ENCODE assay signal across 21 cellular contexts in genomic region chr3:37050242-37050641, GRCh38. TPM values are rescaled to one million over a fixed set of nuclear protein-coding genes. Genes with fewer than 3 reads are reported as not detected.
A peak's percentile ranks its signal among the peaks of the same experiment; 100 is the strongest.
DNase-seq lines count a peak whose midpoint lies in the region; ATAC-seq, FAIRE-seq and TF ChIP-seq lines count a peak whose summit lies in the region.
"Had no signal": no experiment of that assay in that cellular context is flagged by ENCODE, and none has a peak within 500 bp of the region (broad histone marks: within the 10 kb centered on the region; RNA-seq: fewer than 3 reads in every experiment).

No MANE protein-coding gene starts in this region.

- DNase-seq in stimulated activated naive CD8-positive, alpha-beta T cell treated with anti-CD3 and anti-CD28 coated beads, Interleukin-15, amount 100 ng/mL, for 72 hours = no peak
- DNase-seq in stimulated activated naive CD8-positive, alpha-beta T cell treated with anti-CD3 and anti-CD28 coated beads, Interleukin-15, Interleukin-2, amounts not matched to agents 100 U/mL and 50 U/mL, for 24 hours = no peak
- DNase-seq in dorsolateral prefrontal cortex (peak in 3 of 10 donors; percentile 19 to 59 (median 33)), lung microvascular endothelial cell (ENCODE audit: low read depth in 2 of 2) (peak; percentile 15 to 62), HTR-8/SVneo (ENCODE audit: insufficient read length, low spot score) (no peak), WTC11 (ENCODE audit: low spot score) (no peak), SK-N-DZ (ENCODE audit: low spot score) (no peak)
- DNase-seq: activated CD8-positive, alpha-beta memory T cell treated with anti-CD3 and anti-CD28 coated beads for 24 hours; COR-L47; effector memory CD8-positive, alpha-beta T cell; GOT3; midbrain; NCI-H446 treated with DMSO at 0.1 percent for 48 hours; stomach had no signal

- no peak for TF ChIP-seq CTCF in dorsolateral prefrontal cortex (IDR thresholded peaks at IDR 0.05 in 54 of 56, conservative IDR thresholded peaks at IDR 0.05 in 2 of 56; ENCODE audit: low read depth in 1 of 56, partially characterized antibody in 56 of 56)
- TF ChIP-seq CTCF in WTC11 (IDR thresholded peaks at IDR 0.05) = no peak

- peak overlapping the region; percentile 33 to 76 for H3K27ac Mint-ChIP-seq in stimulated activated naive CD8-positive, alpha-beta T cell treated with anti-CD3 and anti-CD28 coated beads, Interleukin-15, amount 100 ng/mL, for 72 hours
- H3K27ac Mint-ChIP-seq in WTC11 = no peak overlapping the region
- H3K27ac Mint-ChIP-seq: activated T-helper 2 cell treated with anti-CD3 and anti-CD28 coated beads, Interferon-gamma antibody, Interleukin-2, Interleukin-4, amounts not matched to agents 10 μg/mL and 5 μg/mL and 100 μg/mL, durations not matched to agents 14 hours and 24 hours and 36 hours; neural progenitor cell; T-helper 2 cell treated with Interferon-gamma antibody and Interleukin-4, amounts not matched to agents 5 μg/mL and 100 μg/mL, for 36 hours had no signal

- H3K4me3 ChIP-seq in dorsolateral prefrontal cortex = no peak overlapping the region
- H3K4me3 ChIP-seq: adrenal gland, neural progenitor cell, stomach had no signal

- no peaks in the 10 kb centered on the region for H3K27me3 Mint-ChIP-seq in stimulated activated naive CD8-positive, alpha-beta T cell treated with anti-CD3 and anti-CD28 coated beads, Interleukin-15, amount 100 ng/mL, for 72 hours
- H3K27me3 Mint-ChIP-seq in WTC11 (ENCODE audit: low read depth) = no peaks in the 10 kb centered on the region
- H3K27me3 Mint-ChIP-seq: effector memory CD8-positive, alpha-beta T cell had no signal

- no peak for ATAC-seq in stimulated activated naive CD8-positive, alpha-beta T cell treated with anti-CD3 and anti-CD28 coated beads, Interleukin-15, amount 100 ng/mL, for 72 hours
- ATAC-seq in stimulated activated naive CD8-positive, alpha-beta T cell treated with anti-CD3 and anti-CD28 coated beads, Interleukin-15, Interleukin-2, amounts not matched to agents 100 U/mL and 50 U/mL, for 24 hours = no peak
- ATAC-seq in WTC11 (no peak), GM19035 (IDR thresholded peaks at IDR 0.05; ENCODE audit: unreplicated experiment) (no peak)
- ATAC-seq: effector memory CD8-positive, alpha-beta T cell had no signal

- peaks cover 16% of the 10 kb centered on the region for H3K4me1 Mint-ChIP-seq in stimulated activated naive CD8-positive, alpha-beta T cell treated with anti-CD3 and anti-CD28 coated beads, Interleukin-15, amount 100 ng/mL, for 72 hours
- H3K4me1 Mint-ChIP-seq in WTC11 = no peaks in the 10 kb centered on the region
- H3K4me1 Mint-ChIP-seq: neural progenitor cell had no signal

- POLR2A ChIA-PET in WTC11 (lab: Charles Lee) = no interaction called here

- H3K36me3 Mint-ChIP-seq in WTC11 = peaks cover 65% of the 10 kb centered on the region

- no peak for FAIRE-seq in HTR-8/SVneo (lab: Jason Lieb, UNC)
- FAIRE-seq: GM12892, keratinocyte had no signal

- no peaks in the 10 kb centered on the region for H3K27me3 ChIP-seq in dorsolateral prefrontal cortex
- H3K27me3 ChIP-seq: adrenal gland, neural progenitor cell, stomach had no signal

- intact Hi-C loops in dorsolateral prefrontal cortex (cut with DNase I) = no loop called here

- H3K27ac ChIP-seq in dorsolateral prefrontal cortex = peak overlapping the region in 57 of 59 donors; percentile 1 to 86 (median 60)
- H3K27ac ChIP-seq: neural progenitor cell, stomach had no signal

- H3K4me3 Mint-ChIP-seq in stimulated activated naive CD8-positive, alpha-beta T cell treated with anti-CD3 and anti-CD28 coated beads, Interleukin-15, amount 100 ng/mL, for 72 hours = no peak overlapping the region
- H3K4me3 Mint-ChIP-seq in WTC11 = no peak overlapping the region
- H3K4me3 Mint-ChIP-seq: effector memory CD8-positive, alpha-beta T cell; neural progenitor cell; T-helper 2 cell treated with Interferon-gamma antibody and Interleukin-4, amounts not matched to agents 5 μg/mL and 100 μg/mL, for 36 hours had no signal

- H3K9me3 Mint-ChIP-seq in stimulated activated naive CD8-positive, alpha-beta T cell treated with anti-CD3 and anti-CD28 coated beads, Interleukin-15, amount 100 ng/mL, for 72 hours = no peaks in the 10 kb centered on the region
- H3K9me3 Mint-ChIP-seq in WTC11 = no peaks in the 10 kb centered on the region
- H3K9me3 Mint-ChIP-seq: activated T-helper 2 cell treated with anti-CD3 and anti-CD28 coated beads, Interferon-gamma antibody, Interleukin-2, Interleukin-4, amounts not matched to agents 10 μg/mL and 5 μg/mL and 100 μg/mL, durations not matched to agents 14 hours and 24 hours and 36 hours; effector memory CD8-positive, alpha-beta T cell; neural progenitor cell; T-helper 2 cell treated with Interferon-gamma antibody and Interleukin-4, amounts not matched to agents 5 μg/mL and 100 μg/mL, for 36 hours had no signal

- CTCF ChIA-PET in WTC11 (lab: Charles Lee) = no interaction called here

TF ChIP-seq in WTC11, 78 proteins besides CTCF, POLR2A, EP300 and RAD21:
- no peak for TF ChIP-seq NFATC4 (CRISPR knock-in tag; IDR thresholded peaks at IDR 0.05)
- no peak for TF ChIP-seq ZNF425 (CRISPR knock-in tag; conservative IDR thresholded peaks at IDR 0.05)
- TF ChIP-seq, protein P1, sequence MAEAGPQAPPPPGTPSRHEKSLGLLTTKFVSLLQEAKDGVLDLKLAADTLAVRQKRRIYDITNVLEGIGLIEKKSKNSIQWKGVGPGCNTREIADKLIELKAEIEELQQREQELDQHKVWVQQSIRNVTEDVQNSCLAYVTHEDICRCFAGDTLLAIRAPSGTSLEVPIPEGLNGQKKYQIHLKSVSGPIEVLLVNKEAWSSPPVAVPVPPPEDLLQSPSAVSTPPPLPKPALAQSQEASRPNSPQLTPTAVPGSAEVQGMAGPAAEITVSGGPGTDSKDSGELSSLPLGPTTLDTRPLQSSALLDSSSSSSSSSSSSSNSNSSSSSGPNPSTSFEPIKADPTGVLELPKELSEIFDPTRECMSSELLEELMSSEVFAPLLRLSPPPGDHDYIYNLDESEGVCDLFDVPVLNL (CRISPR knock-in tag; IDR thresholded peaks at IDR 0.05; ENCODE audit: borderline replicate concordance, low read depth) = no peak
- TF ChIP-seq SMAD3 (CRISPR knock-in tag; IDR thresholded peaks at IDR 0.05; ENCODE audit: borderline replicate concordance) = no peak
TF ChIP-seq in WTC11: peak in this region for 0.

RNA-seq across cellular contexts. Expression of gene MLH1, which starts 56.9 kb away (rescaled TPM):
- total RNA-seq in dorsolateral prefrontal cortex (10 to 100 TPM; 21.0 to 55.1 (median 30.6) TPM), lung microvascular endothelial cell (29.4 and 31.8 TPM in 2 replicates), WTC11 (2021) (46.4 to 47.2 TPM (median 47.2 TPM) in 3 replicates)
- 98.5 and 98.8 TPM in 2 replicates for polyA plus RNA-seq in SK-N-DZ (2014; cell fraction: cytosol; rRNA removed)
- polyA plus RNA-seq in SK-N-DZ (2014; cell fraction: nucleus; rRNA removed) = 68.1 and 75.2 TPM in 2 replicates

RNA-seq across cellular contexts. Expression of gene EPM2AIP1, which starts 57.3 kb away (rescaled TPM):
- total RNA-seq in dorsolateral prefrontal cortex = 10 to 100 TPM; 17.7 to 59.5 (median 45.5) TPM
- total RNA-seq in lung microvascular endothelial cell = 7.4 and 11.1 TPM in 2 replicates
- total RNA-seq in WTC11 (2021) = 8.3 to 11.0 TPM (median 8.8 TPM) in 3 replicates
- 15.4 and 16.0 TPM in 2 replicates for polyA plus RNA-seq in SK-N-DZ (2014; cell fraction: cytosol; rRNA removed)
- 25.8 and 32.6 TPM in 2 replicates for polyA plus RNA-seq in SK-N-DZ (2014; cell fraction: nucleus; rRNA removed)

Comparison
In these comparisons a context has a peak if more than half of its experiments do, and no peak if none do; other contexts are left out.
1. DNase-seq: peak in lung microvascular endothelial cell (2 of 2); none in stimulated activated naive CD8-positive, alpha-beta T cell treated with anti-CD3 and anti-CD28 coated beads, Interleukin-15, amount 100 ng/mL, for 72 hours (0 of 2), stimulated activated naive CD8-positive, alpha-beta T cell treated with anti-CD3 and anti-CD28 coated beads, Interleukin-15, Interleukin-2, amounts not matched to agents 100 U/mL and 50 U/mL, for 24 hours (single experiment), HTR-8/SVneo (single experiment), WTC11 (single experiment) and SK-N-DZ (single experiment).